ENCODE assay signal across 22 cellular contexts in genomic region chr12:111803038-111803626, GRCh38. TPM values are rescaled to one million over a fixed set of nuclear protein-coding genes. Genes with fewer than 3 reads are reported as not detected.
DNase-seq lines count a peak whose midpoint lies in the region; ATAC-seq and TF ChIP-seq lines count a peak whose summit lies in the region.
"Had no signal": no experiment of that assay in that cellular context is flagged by ENCODE, and none has a peak within 500 bp of the region (broad histone marks: within the 10 kb centered on the region; RNA-seq: fewer than 3 reads in every experiment).

No MANE protein-coding gene starts in this region.

- POLR2A ChIA-PET in WTC11 (lab: Charles Lee): no interaction called here

- no peak for DNase-seq in WTC11 (ENCODE audit: low spot score)
- peak; percentile 13 for DNase-seq in chondrocyte (ENCODE audit: low spot score)
- DNase-seq in activated gamma-delta T cell treated with Interleukin-2 at 50 U/mL for 16 hours: no peak
- DNase-seq: 8988T; ACHN; BE2C; C1 segment of cervical spinal cord; CD4-positive, alpha-beta memory T cell; CD4-positive, CD25-positive, alpha-beta regulatory T cell; CD8-positive, alpha-beta memory T cell; COR-L47; DMS 273 treated with DMSO at 0.1 percent for 48 hours; DMS153; DMS53; DMS79; DND-41; EL; GDM1 had no signal

- no peak overlapping the region for H3K4me3 Mint-ChIP-seq in WTC11
- H3K4me3 Mint-ChIP-seq in chondrocyte (ENCODE audit: unreplicated experiment): no peak overlapping the region
- H3K4me3 Mint-ChIP-seq: CD14-positive monocyte; CD4-positive, alpha-beta memory T cell; CD4-positive, CD25-positive, alpha-beta regulatory T cell; CD8-positive, alpha-beta memory T cell had no signal

- H3K27ac Mint-ChIP-seq in WTC11 (no peak overlapping the region), chondrocyte (ENCODE audit: unreplicated experiment) (no peak overlapping the region)
- H3K27ac Mint-ChIP-seq: CD4-positive, alpha-beta memory T cell; CD4-positive, CD25-positive, alpha-beta regulatory T cell; CD8-positive, alpha-beta memory T cell had no signal

- H3K27me3 Mint-ChIP-seq in WTC11 (ENCODE audit: low read depth): no peaks in the 10 kb centered on the region
- no peaks in the 10 kb centered on the region for H3K27me3 Mint-ChIP-seq in chondrocyte (ENCODE audit: low read depth)
- H3K27me3 Mint-ChIP-seq: CD4-positive, alpha-beta memory T cell; CD4-positive, CD25-positive, alpha-beta regulatory T cell; CD8-positive, alpha-beta memory T cell had no signal

- CTCF ChIA-PET in WTC11 (lab: Charles Lee): interaction anchor here (1.1 kb wide), 1 partner anchor 10 kb away, joined by 3 read pairs; no protein-coding TSS in a partner anchor

- H3K9me3 Mint-ChIP-seq in WTC11 (peaks cover 4% of the 10 kb centered on the region; the same call in 1 of the 2 replicates), chondrocyte (ENCODE audit: low read depth) (no peaks in the 10 kb centered on the region)
- H3K9me3 Mint-ChIP-seq: CD14-positive monocyte; CD4-positive, alpha-beta memory T cell; CD4-positive, CD25-positive, alpha-beta regulatory T cell; CD8-positive, alpha-beta memory T cell had no signal

- TF ChIP-seq CTCF in WTC11 (IDR thresholded peaks at IDR 0.05): no peak
- no peak for TF ChIP-seq CTCF in chondrocyte (IDR thresholded peaks at IDR 0.05)

- H3K36me3 Mint-ChIP-seq in WTC11 (peaks cover 35% of the 10 kb centered on the region), chondrocyte (ENCODE audit: low read depth) (peaks cover 18% of the 10 kb centered on the region)
- H3K36me3 Mint-ChIP-seq: CD4-positive, alpha-beta memory T cell; CD8-positive, alpha-beta memory T cell had no signal

- ATAC-seq in WTC11: no peak
- no peak for ATAC-seq in HG03095 (IDR thresholded peaks at IDR 0.05; ENCODE audit: unreplicated experiment)
- no peak for ATAC-seq in GM18868 (IDR thresholded peaks at IDR 0.05; ENCODE audit: unreplicated experiment)
- ATAC-seq: GM12878 had no signal

- no peaks in the 10 kb centered on the region for H3K4me1 Mint-ChIP-seq in WTC11
- no peaks in the 10 kb centered on the region for H3K4me1 Mint-ChIP-seq in chondrocyte (ENCODE audit: low read depth)
- H3K4me1 Mint-ChIP-seq: CD14-positive monocyte; CD4-positive, alpha-beta memory T cell; CD4-positive, CD25-positive, alpha-beta regulatory T cell; CD8-positive, alpha-beta memory T cell had no signal

TF ChIP-seq in WTC11, 78 proteins besides CTCF, POLR2A, EP300 and RAD21:
- TF ChIP-seq NR1H2 (CRISPR knock-in tag; IDR thresholded peaks at IDR 0.05) (no peak), HMGA2 (CRISPR knock-in tag; IDR thresholded peaks at IDR 0.05) (peak; percentile 96)

RNA-seq across cellular contexts. Expression of gene ALDH2, which starts 36.4 kb away (rescaled TPM):
- total RNA-seq in WTC11 (2021) (32.6 to 36.7 TPM (median 36.7 TPM) in 3 replicates), chondrocyte (42.0 to 73.8 TPM (median 73.3 TPM) in 3 replicates)

RNA-seq across cellular contexts. Expression of gene MAPKAPK5, which starts 38.9 kb away (rescaled TPM):
- 71.1 to 81.8 TPM (median 71.2 TPM) in 3 replicates for total RNA-seq in WTC11 (2021)
- total RNA-seq in chondrocyte: 30.1 to 31.9 TPM (median 31.6 TPM) in 3 replicates
